ENCODE assay signal across 24 cellular contexts in genomic region chr21:45909238-45909785, GRCh38.
"Had no signal": no experiment of that assay in that cellular context is flagged by ENCODE, and none has a peak within 500 bp of the region (broad histone marks: within the 10 kb centered on the region; RNA-seq: fewer than 3 reads in every experiment).

No MANE protein-coding gene starts in this region.

- H3K4me1 ChIP-seq: adrenal gland had no signal

- H3K4me1 Mint-ChIP-seq: activated CD4-positive, alpha-beta T cell treated with anti-CD3 and anti-CD28 coated beads for 36 hours; activated naive CD8-positive, alpha-beta T cell treated with anti-CD3 and anti-CD28 coated beads, Interleukin-2, amount 10 ng/mL, durations not matched to agents 7 days and 5 days had no signal

- H3K36me3 Mint-ChIP-seq: activated naive CD8-positive, alpha-beta T cell treated with anti-CD3 and anti-CD28 coated beads, Interleukin-2, amount 10 ng/mL, durations not matched to agents 7 days and 5 days had no signal

- H3K27me3 ChIP-seq: adrenal gland, SJCRH30 had no signal

- H3K4me3 ChIP-seq: adrenal gland, SJCRH30 had no signal

- H3K4me3 Mint-ChIP-seq: activated CD4-positive, alpha-beta T cell treated with anti-CD3 and anti-CD28 coated beads for 36 hours; activated CD8-positive, alpha-beta T cell treated with anti-CD3 and anti-CD28 coated beads, Interleukin-2, amount 10 ng/mL, durations not matched to agents 7 days and 5 days; activated naive CD8-positive, alpha-beta T cell treated with anti-CD3 and anti-CD28 coated beads, Interleukin-2, amount 10 ng/mL, durations not matched to agents 7 days and 5 days had no signal

- H3K9ac ChIP-seq: SK-N-SH had no signal

- DNase-seq: activated CD4-positive, alpha-beta T cell treated with anti-CD3 and anti-CD28 coated beads for 36 hours; activated CD8-positive, alpha-beta memory T cell treated with anti-CD3 and anti-CD28 coated beads, Interleukin-2, amount 50 U/mL, for 48 hours; activated CD8-positive, alpha-beta T cell treated with anti-CD3 and anti-CD28 coated beads, Interleukin-2, amount 10 ng/mL, durations not matched to agents 7 days and 5 days; activated naive CD4-positive, alpha-beta T cell treated with anti-CD3 and anti-CD28 coated beads, Interleukin-2, amount 50 U/mL, for 16 hours; activated naive CD8-positive, alpha-beta T cell treated with anti-CD3 and anti-CD28 coated beads, Interleukin-2, amount 10 ng/mL, durations not matched to agents 7 days and 5 days; activated T-cell treated with anti-CD3 and anti-CD28 coated beads, Interleukin-2, amount 50 U/mL, for 1 hour; adrenal gland; anterior cingulate cortex; KG1; NCI-H1092; NCI-H1417 treated with DMSO at 0.1 percent for 48 hours; NCI-H1694; NCI-H2029; NCI-H2107; NCI-H2171 treated with DMSO at 0.1 percent for 48 hours; NCI-H345; NCI-H510A; NCI-H526 treated with DMSO at 0.1 percent for 48 hours; NCI-H82; Right ventricle myocardium superior; RPMI8226; SJCRH30; T-helper 1 cell had no signal

- H3K9me3 Mint-ChIP-seq: activated naive CD8-positive, alpha-beta T cell treated with anti-CD3 and anti-CD28 coated beads, Interleukin-2, amount 10 ng/mL, durations not matched to agents 7 days and 5 days had no signal

- H3K9me3 ChIP-seq: adrenal gland, SJCRH30, SK-N-SH had no signal

- H3K27ac ChIP-seq: adrenal gland, SJCRH30 had no signal

- ATAC-seq: activated CD4-positive, alpha-beta T cell treated with anti-CD3 and anti-CD28 coated beads for 36 hours; activated CD8-positive, alpha-beta T cell treated with anti-CD3 and anti-CD28 coated beads, Interleukin-2, amount 10 ng/mL, durations not matched to agents 7 days and 5 days had no signal

- H3K27me3 Mint-ChIP-seq: activated CD4-positive, alpha-beta T cell treated with anti-CD3 and anti-CD28 coated beads for 36 hours; activated naive CD8-positive, alpha-beta T cell treated with anti-CD3 and anti-CD28 coated beads, Interleukin-2, amount 10 ng/mL, durations not matched to agents 7 days and 5 days had no signal

- H3K27ac Mint-ChIP-seq: activated CD4-positive, alpha-beta T cell treated with anti-CD3 and anti-CD28 coated beads for 36 hours; activated CD8-positive, alpha-beta T cell treated with anti-CD3 and anti-CD28 coated beads, Interleukin-2, amount 10 ng/mL, durations not matched to agents 7 days and 5 days; activated naive CD8-positive, alpha-beta T cell treated with anti-CD3 and anti-CD28 coated beads, Interleukin-2, amount 10 ng/mL, durations not matched to agents 7 days and 5 days had no signal

- H3K36me3 ChIP-seq: adrenal gland, SJCRH30 had no signal
